Comparison of ENCODE assay signal across 1 cellular context in the genomic region with DNA sequence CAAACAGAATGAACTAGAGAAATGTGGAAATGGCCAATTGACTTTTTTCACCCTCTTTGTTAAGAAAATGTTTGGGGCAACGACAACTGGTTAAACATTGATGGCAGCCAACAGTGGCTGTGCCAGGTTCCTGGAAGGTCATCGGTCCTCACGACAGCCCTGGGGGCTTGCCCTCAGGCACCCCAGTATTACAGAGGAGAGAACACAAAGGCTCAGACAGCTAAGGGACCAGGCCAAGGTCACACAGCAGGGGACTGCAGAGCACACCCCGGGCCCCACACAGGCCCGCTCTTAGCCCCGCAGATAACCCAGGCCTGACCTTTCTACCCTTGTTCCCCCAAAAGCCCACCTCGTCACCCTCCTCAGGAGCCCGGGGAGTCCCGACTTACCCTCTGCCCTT.
TF ChIP-seq lines count a peak whose summit lies in the region.

No MANE protein-coding gene starts in this region.

TF ChIP-seq in HepG2, 621 proteins besides CTCF, POLR2A, EP300 and RAD21 (continues in another document):
- TF ChIP-seq NR2F6 (IDR thresholded peaks at IDR 0.05) (no peak), NR2F6 (CRISPR knock-in tag; IDR thresholded peaks at IDR 0.05) (peak; percentile 46; the same call in 1 of the 2 replicates), IKZF4 (CRISPR knock-in tag; IDR thresholded peaks at IDR 0.05; ENCODE audit: borderline replicate concordance, low read depth, not compliant biosample characterization) (no peak), NRL (CRISPR knock-in tag; IDR thresholded peaks at IDR 0.05; ENCODE audit: borderline replicate concordance) (0 out of 2 replicates have a peak, but pooled peaks have one; percentile 15), PAF1 (CRISPR knock-in tag; IDR thresholded peaks at IDR 0.05) (no peak), ZNF570 (CRISPR knock-in tag; IDR thresholded peaks at IDR 0.05; ENCODE audit: borderline replicate concordance) (no peak), SP1 (IDR thresholded peaks at IDR 0.05) (no peak), SP1 (CRISPR knock-in tag; IDR thresholded peaks at IDR 0.05) (no peak), SRY (CRISPR knock-in tag; IDR thresholded peaks at IDR 0.05) (no peak), ZNF644 (CRISPR knock-in tag; IDR thresholded peaks at IDR 0.05; ENCODE audit: low read depth) (no peak), ZFAT (CRISPR knock-in tag; conservative IDR thresholded peaks at IDR 0.05) (no peak), ZNF768 (CRISPR knock-in tag; IDR thresholded peaks at IDR 0.05) (peak; percentile 73; the same call in 1 of the 2 replicates), TMF1 (CRISPR knock-in tag; IDR thresholded peaks at IDR 0.05; ENCODE audit: low read depth) (no peak), BCL6 (CRISPR knock-in tag; IDR thresholded peaks at IDR 0.05) (peak; percentile 60; the same call in 1 of the 2 replicates), ZNF772 (CRISPR knock-in tag; IDR thresholded peaks at IDR 0.05) (no peak), ZNF709 (CRISPR knock-in tag; IDR thresholded peaks at IDR 0.05) (no peak), ATAD3A (CRISPR knock-in tag; IDR thresholded peaks at IDR 0.05) (no peak), ZNF790 (CRISPR knock-in tag; IDR thresholded peaks at IDR 0.05; ENCODE audit: borderline replicate concordance) (no peak), SMARCE1 (IDR thresholded peaks at IDR 0.05; ENCODE audit: borderline replicate concordance) (no peak), NR1H2 (CRISPR knock-in tag; IDR thresholded peaks at IDR 0.05; ENCODE audit: borderline replicate concordance, low read depth) (no peak), ARNT (IDR thresholded peaks at IDR 0.05) (no peak), ZNF746 (CRISPR knock-in tag; IDR thresholded peaks at IDR 0.05) (no peak), TBL1XR1 (IDR thresholded peaks at IDR 0.05; ENCODE audit: borderline replicate concordance, low read length, partially characterized antibody) (no peak), RARA (CRISPR knock-in tag; IDR thresholded peaks at IDR 0.05) (peak; percentile 26; the same call in 1 of the 2 replicates), SP140L (CRISPR knock-in tag; IDR thresholded peaks at IDR 0.05; ENCODE audit: borderline replicate concordance) (no peak), CHD4 (IDR thresholded peaks at IDR 0.05; ENCODE audit: borderline replicate concordance, low read length) (no peak), ZNF703 (CRISPR knock-in tag; IDR thresholded peaks at IDR 0.05; ENCODE audit: borderline replicate concordance) (no peak), RXRA (CRISPR knock-in tag; IDR thresholded peaks at IDR 0.05) (peak; percentile 15; the same call in 1 of the 2 replicates), YEATS2 (CRISPR knock-in tag; IDR thresholded peaks at IDR 0.05; ENCODE audit: borderline replicate concordance) (no peak), ZSCAN22 (CRISPR knock-in tag; IDR thresholded peaks at IDR 0.05) (no peak), ATRX (CRISPR knock-in tag; IDR thresholded peaks at IDR 0.05; ENCODE audit: borderline replicate concordance) (no peak), NR2F1 (CRISPR knock-in tag; IDR thresholded peaks at IDR 0.05) (no peak), ZNF121 (CRISPR knock-in tag; IDR thresholded peaks at IDR 0.05) (no peak), KLF11 (CRISPR knock-in tag; IDR thresholded peaks at IDR 0.05) (no peak), ZNF674 (CRISPR knock-in tag; IDR thresholded peaks at IDR 0.05; ENCODE audit: low read depth) (no peak)
- TF ChIP-seq, protein P1, sequence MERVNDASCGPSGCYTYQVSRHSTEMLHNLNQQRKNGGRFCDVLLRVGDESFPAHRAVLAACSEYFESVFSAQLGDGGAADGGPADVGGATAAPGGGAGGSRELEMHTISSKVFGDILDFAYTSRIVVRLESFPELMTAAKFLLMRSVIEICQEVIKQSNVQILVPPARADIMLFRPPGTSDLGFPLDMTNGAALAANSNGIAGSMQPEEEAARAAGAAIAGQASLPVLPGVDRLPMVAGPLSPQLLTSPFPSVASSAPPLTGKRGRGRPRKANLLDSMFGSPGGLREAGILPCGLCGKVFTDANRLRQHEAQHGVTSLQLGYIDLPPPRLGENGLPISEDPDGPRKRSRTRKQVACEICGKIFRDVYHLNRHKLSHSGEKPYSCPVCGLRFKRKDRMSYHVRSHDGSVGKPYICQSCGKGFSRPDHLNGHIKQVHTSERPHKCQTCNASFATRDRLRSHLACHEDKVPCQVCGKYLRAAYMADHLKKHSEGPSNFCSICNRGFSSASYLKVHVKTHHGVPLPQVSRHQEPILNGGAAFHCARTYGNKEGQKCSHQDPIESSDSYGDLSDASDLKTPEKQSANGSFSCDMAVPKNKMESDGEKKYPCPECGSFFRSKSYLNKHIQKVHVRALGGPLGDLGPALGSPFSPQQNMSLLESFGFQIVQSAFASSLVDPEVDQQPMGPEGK (CRISPR knock-in tag; IDR thresholded peaks at IDR 0.05), result peak; percentile 32; the same call in 1 of the 2 replicates
- TF ChIP-seq, protein P2, sequence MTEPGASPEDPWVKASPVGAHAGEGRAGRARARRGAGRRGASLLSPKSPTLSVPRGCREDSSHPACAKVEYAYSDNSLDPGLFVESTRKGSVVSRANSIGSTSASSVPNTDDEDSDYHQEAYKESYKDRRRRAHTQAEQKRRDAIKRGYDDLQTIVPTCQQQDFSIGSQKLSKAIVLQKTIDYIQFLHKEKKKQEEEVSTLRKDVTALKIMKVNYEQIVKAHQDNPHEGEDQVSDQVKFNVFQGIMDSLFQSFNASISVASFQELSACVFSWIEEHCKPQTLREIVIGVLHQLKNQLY (CRISPR knock-in tag; IDR thresholded peaks at IDR 0.05), result no peak
- TF ChIP-seq, protein P3, sequence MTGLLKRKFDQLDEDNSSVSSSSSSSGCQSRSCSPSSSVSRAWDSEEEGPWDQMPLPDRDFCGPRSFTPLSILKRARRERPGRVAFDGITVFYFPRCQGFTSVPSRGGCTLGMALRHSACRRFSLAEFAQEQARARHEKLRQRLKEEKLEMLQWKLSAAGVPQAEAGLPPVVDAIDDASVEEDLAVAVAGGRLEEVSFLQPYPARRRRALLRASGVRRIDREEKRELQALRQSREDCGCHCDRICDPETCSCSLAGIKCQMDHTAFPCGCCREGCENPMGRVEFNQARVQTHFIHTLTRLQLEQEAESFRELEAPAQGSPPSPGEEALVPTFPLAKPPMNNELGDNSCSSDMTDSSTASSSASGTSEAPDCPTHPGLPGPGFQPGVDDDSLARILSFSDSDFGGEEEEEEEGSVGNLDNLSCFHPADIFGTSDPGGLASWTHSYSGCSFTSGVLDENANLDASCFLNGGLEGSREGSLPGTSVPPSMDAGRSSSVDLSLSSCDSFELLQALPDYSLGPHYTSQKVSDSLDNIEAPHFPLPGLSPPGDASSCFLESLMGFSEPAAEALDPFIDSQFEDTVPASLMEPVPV (CRISPR knock-in tag; IDR thresholded peaks at IDR 0.05), result no peak
- TF ChIP-seq, protein P4, sequence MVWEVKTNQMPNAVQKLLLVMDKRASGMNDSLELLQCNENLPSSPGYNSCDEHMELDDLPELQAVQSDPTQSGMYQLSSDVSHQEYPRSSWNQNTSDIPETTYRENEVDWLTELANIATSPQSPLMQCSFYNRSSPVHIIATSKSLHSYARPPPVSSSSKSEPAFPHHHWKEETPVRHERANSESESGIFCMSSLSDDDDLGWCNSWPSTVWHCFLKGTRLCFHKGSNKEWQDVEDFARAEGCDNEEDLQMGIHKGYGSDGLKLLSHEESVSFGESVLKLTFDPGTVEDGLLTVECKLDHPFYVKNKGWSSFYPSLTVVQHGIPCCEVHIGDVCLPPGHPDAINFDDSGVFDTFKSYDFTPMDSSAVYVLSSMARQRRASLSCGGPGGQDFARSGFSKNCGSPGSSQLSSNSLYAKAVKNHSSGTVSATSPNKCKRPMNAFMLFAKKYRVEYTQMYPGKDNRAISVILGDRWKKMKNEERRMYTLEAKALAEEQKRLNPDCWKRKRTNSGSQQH (CRISPR knock-in tag; IDR thresholded peaks at IDR 0.05; ENCODE audit: low read depth), result no peak
- TF ChIP-seq, protein P5, sequence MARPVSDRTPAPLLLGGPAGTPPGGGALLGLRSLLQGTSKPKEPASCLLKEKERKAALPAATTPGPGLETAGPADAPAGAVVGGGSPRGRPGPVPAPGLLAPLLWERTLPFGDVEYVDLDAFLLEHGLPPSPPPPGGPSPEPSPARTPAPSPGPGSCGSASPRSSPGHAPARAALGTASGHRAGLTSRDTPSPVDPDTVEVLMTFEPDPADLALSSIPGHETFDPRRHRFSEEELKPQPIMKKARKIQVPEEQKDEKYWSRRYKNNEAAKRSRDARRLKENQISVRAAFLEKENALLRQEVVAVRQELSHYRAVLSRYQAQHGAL (CRISPR knock-in tag; IDR thresholded peaks at IDR 0.05; ENCODE audit: not compliant biosample characterization), result no peak
- TF ChIP-seq, protein P6, sequence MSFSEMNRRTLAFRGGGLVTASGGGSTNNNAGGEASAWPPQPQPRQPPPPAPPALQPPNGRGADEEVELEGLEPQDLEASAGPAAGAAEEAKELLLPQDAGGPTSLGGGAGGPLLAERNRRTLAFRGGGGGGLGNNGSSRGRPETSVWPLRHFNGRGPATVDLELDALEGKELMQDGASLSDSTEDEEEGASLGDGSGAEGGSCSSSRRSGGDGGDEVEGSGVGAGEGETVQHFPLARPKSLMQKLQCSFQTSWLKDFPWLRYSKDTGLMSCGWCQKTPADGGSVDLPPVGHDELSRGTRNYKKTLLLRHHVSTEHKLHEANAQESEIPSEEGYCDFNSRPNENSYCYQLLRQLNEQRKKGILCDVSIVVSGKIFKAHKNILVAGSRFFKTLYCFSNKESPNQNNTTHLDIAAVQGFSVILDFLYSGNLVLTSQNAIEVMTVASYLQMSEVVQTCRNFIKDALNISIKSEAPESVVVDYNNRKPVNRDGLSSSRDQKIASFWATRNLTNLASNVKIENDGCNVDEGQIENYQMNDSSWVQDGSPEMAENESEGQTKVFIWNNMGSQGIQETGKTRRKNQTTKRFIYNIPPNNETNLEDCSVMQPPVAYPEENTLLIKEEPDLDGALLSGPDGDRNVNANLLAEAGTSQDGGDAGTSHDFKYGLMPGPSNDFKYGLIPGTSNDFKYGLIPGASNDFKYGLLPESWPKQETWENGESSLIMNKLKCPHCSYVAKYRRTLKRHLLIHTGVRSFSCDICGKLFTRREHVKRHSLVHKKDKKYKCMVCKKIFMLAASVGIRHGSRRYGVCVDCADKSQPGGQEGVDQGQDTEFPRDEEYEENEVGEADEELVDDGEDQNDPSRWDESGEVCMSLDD (CRISPR knock-in tag; IDR thresholded peaks at IDR 0.05; ENCODE audit: borderline replicate concordance), result peak; percentile 86
- TF ChIP-seq, protein P7, sequence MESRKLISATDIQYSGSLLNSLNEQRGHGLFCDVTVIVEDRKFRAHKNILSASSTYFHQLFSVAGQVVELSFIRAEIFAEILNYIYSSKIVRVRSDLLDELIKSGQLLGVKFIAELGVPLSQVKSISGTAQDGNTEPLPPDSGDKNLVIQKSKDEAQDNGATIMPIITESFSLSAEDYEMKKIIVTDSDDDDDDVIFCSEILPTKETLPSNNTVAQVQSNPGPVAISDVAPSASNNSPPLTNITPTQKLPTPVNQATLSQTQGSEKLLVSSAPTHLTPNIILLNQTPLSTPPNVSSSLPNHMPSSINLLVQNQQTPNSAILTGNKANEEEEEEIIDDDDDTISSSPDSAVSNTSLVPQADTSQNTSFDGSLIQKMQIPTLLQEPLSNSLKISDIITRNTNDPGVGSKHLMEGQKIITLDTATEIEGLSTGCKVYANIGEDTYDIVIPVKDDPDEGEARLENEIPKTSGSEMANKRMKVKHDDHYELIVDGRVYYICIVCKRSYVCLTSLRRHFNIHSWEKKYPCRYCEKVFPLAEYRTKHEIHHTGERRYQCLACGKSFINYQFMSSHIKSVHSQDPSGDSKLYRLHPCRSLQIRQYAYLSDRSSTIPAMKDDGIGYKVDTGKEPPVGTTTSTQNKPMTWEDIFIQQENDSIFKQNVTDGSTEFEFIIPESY (CRISPR knock-in tag; IDR thresholded peaks at IDR 0.05), result no peak
- TF ChIP-seq, protein P8, sequence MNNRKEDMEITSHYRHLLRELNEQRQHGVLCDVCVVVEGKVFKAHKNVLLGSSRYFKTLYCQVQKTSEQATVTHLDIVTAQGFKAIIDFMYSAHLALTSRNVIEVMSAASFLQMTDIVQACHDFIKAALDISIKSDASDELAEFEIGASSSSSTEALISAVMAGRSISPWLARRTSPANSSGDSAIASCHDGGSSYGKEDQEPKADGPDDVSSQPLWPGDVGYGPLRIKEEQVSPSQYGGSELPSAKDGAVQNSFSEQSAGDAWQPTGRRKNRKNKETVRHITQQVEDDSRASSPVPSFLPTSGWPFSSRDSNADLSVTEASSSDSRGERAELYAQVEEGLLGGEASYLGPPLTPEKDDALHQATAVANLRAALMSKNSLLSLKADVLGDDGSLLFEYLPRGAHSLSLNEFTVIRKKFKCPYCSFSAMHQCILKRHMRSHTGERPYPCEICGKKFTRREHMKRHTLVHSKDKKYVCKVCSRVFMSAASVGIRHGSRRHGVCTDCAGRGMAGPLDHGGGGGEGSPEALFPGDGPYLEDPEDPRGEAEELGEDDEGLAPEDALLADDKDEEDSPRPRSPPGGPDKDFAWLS (CRISPR knock-in tag; IDR thresholded peaks at IDR 0.05; ENCODE audit: borderline replicate concordance), result no peak
- TF ChIP-seq, protein P9, sequence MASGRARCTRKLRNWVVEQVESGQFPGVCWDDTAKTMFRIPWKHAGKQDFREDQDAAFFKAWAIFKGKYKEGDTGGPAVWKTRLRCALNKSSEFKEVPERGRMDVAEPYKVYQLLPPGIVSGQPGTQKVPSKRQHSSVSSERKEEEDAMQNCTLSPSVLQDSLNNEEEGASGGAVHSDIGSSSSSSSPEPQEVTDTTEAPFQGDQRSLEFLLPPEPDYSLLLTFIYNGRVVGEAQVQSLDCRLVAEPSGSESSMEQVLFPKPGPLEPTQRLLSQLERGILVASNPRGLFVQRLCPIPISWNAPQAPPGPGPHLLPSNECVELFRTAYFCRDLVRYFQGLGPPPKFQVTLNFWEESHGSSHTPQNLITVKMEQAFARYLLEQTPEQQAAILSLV (CRISPR knock-in tag; IDR thresholded peaks at IDR 0.05; ENCODE audit: borderline replicate concordance), result no peak
- TF ChIP-seq, protein P10, sequence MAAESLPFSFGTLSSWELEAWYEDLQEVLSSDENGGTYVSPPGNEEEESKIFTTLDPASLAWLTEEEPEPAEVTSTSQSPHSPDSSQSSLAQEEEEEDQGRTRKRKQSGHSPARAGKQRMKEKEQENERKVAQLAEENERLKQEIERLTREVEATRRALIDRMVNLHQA (CRISPR knock-in tag; IDR thresholded peaks at IDR 0.05), result no peak
- TF ChIP-seq, protein P11, sequence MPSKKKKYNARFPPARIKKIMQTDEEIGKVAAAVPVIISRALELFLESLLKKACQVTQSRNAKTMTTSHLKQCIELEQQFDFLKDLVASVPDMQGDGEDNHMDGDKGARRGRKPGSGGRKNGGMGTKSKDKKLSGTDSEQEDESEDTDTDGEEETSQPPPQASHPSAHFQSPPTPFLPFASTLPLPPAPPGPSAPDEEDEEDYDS (CRISPR knock-in tag; IDR thresholded peaks at IDR 0.05), result no peak
- TF ChIP-seq, protein P12, sequence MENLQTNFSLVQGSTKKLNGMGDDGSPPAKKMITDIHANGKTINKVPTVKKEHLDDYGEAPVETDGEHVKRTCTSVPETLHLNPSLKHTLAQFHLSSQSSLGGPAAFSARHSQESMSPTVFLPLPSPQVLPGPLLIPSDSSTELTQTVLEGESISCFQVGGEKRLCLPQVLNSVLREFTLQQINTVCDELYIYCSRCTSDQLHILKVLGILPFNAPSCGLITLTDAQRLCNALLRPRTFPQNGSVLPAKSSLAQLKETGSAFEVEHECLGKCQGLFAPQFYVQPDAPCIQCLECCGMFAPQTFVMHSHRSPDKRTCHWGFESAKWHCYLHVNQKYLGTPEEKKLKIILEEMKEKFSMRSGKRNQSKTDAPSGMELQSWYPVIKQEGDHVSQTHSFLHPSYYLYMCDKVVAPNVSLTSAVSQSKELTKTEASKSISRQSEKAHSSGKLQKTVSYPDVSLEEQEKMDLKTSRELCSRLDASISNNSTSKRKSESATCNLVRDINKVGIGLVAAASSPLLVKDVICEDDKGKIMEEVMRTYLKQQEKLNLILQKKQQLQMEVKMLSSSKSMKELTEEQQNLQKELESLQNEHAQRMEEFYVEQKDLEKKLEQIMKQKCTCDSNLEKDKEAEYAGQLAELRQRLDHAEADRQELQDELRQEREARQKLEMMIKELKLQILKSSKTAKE (CRISPR knock-in tag; IDR thresholded peaks at IDR 0.05; ENCODE audit: borderline replicate concordance), result no peak
